In genomic region chr15:49145651-49146609, GRCh38 we compare ENCODE assay signal across 8 cellular contexts. TPM values are rescaled to one million over a fixed set of nuclear protein-coding genes. Genes with fewer than 3 reads are reported as not detected.
DNase-seq lines count a peak whose midpoint lies in the region; ATAC-seq, FAIRE-seq and TF ChIP-seq lines count a peak whose summit lies in the region.

No MANE protein-coding gene starts in this region.

- peak; percentile 77 for TF ChIP-seq RAD21 in SK-N-SH (IDR thresholded peaks at IDR 0.05; ENCODE audit: low read length)

- H3F3A ChIP-seq in SK-N-SH (replicated peaks; ENCODE audit: insufficient read depth): peaks cover 12% of the 10 kb centered on the region

- no peak overlapping the region for H2AFZ ChIP-seq in SK-N-SH (ENCODE audit: low read depth)

- 14% methylated on average over 3 of the region's 3 CpGs for WGBS in SK-N-SH (ENCODE audit: low lambda C conversion rate)

- CTCF ChIA-PET in SK-N-SH (lab: Yijun Ruan, JAX): interaction anchor here (0.5 to 4.0 kb wide), 56 partner anchors 9 to 1037 kb away, joined by 3 to 68 read pairs (median 4); partner anchors contain the start of genes COPS2, EID1, GALK2 and SECISBP2L

- H3K27me3 ChIP-seq in HL-60 (ENCODE audit: insufficient read depth, poor library complexity, severe bottlenecking): no peaks in the 10 kb centered on the region
- no peaks in the 10 kb centered on the region for H3K27me3 ChIP-seq in SK-N-SH (ENCODE audit: insufficient read depth)

- no peak for ATAC-seq in GM19023 (IDR thresholded peaks at IDR 0.05; ENCODE audit: unreplicated experiment)

- FAIRE-seq in endometrium (lab: Jason Lieb, UNC): peak; percentile 35

- peaks cover 50% of the 10 kb centered on the region for H4K20me1 ChIP-seq in SK-N-SH (ENCODE audit: insufficient read depth)

- H3K9me2 ChIP-seq in SK-N-SH: no peaks in the 10 kb centered on the region

- no peak overlapping the region for H3K4me3 ChIP-seq in HL-60 (replicated peaks; ENCODE audit: insufficient read depth, low read length)
- H3K4me3 ChIP-seq in SK-N-SH (ENCODE audit: low read depth in 2 of 2, low read length in 1 of 2): no peak overlapping the region; a peak in 1 of 4 replicates

- no peak overlapping the region for H3K4me2 ChIP-seq in SK-N-SH

- no peak for TF ChIP-seq EP300 in SK-N-SH (IDR thresholded peaks at IDR 0.05; ENCODE audit: borderline replicate concordance in 1 of 2, low read depth in 1 of 2, low read length in 1 of 2)

- H3K27ac ChIP-seq in HL-60 (replicated peaks): no peak overlapping the region
- peak overlapping the region in 1 of 2 experiments; percentile 39; a peak in 1 of 4 replicates for H3K27ac ChIP-seq in SK-N-SH (ENCODE audit: low read depth in 2 of 2, low read length in 1 of 2)

- H3K9me3 ChIP-seq in SK-N-SH: no peaks in the 10 kb centered on the region

- peaks cover 6 to 7% of the 10 kb centered on the region in 2 experiments; a peak in 2 of 4 replicates for H3K4me1 ChIP-seq in SK-N-SH (ENCODE audit: control insufficient read depth in 1 of 2, insufficient read depth in 2 of 2, low read depth in 1 of 2, low read length in 1 of 2)

- no peak overlapping the region for H3K9ac ChIP-seq in SK-N-SH

- POLR2A ChIA-PET in SK-N-SH (lab: Yijun Ruan, JAX): no interaction called here

- H3K79me2 ChIP-seq in SK-N-SH (ENCODE audit: insufficient read depth): peaks cover 97% of the 10 kb centered on the region

- TF ChIP-seq CTCF in HL-60 (IDR thresholded peaks at IDR 0.05; ENCODE audit: insufficient read depth, low read length) (peak; percentile 51), SK-N-SH (IDR thresholded peaks at IDR 0.05) (peak; percentile 92)

- H3K36me3 ChIP-seq in SK-N-SH (replicated peaks in 1 of 2; ENCODE audit: control insufficient read depth in 1 of 2, insufficient read depth in 2 of 2, low read length in 1 of 2): peaks cover 41 to 51% of the 10 kb centered on the region in 2 experiments

- DNase-seq in NCI-H510A treated with DMSO at 0.1 percent for 48 hours (lab: John Stamatoyannopoulos, UW) (peak; percentile 1), NCI-H510A (lab: John Stamatoyannopoulos, UW) (no peak), HL-60 (ENCODE audit: low read depth in 1 of 2, low spot score in 1 of 2) (peak in 1 of 2 experiments; percentile 44), SK-N-SH (peak; percentile 33), myocyte (ENCODE audit: low read depth) (peak; percentile 53), cortex of kidney (lab: John Stamatoyannopoulos, UW) (no peak)

TF ChIP-seq in SK-N-SH, 30 proteins besides CTCF, POLR2A, EP300 and RAD21:
- TF ChIP-seq TCF12 (IDR thresholded peaks at IDR 0.05) (no peak), ZBTB33 (IDR thresholded peaks at IDR 0.05; ENCODE audit: borderline replicate concordance, low read depth) (no peak), SMC3 (IDR thresholded peaks at IDR 0.05; ENCODE audit: low read depth, low read length) (peak; percentile 55), TAF1 (IDR thresholded peaks at IDR 0.05; ENCODE audit: borderline replicate concordance, low read depth, low read length) (no peak)

RNA-seq across cellular contexts. Expression of gene COPS2, which starts 9.5 kb away (rescaled TPM):
- 21.3 and 27.7 TPM in 2 replicates for polyA plus RNA-seq in SK-N-SH (2012; rRNA removed)
- 38.9 and 50.1 TPM in 2 replicates for polyA plus RNA-seq in SK-N-SH (2012; cell fraction: cytosol; rRNA removed)
- polyA plus RNA-seq in SK-N-SH (2012; cell fraction: nucleus; rRNA removed): 7.9 and 17.5 TPM in 2 replicates
- 67.3 and 85.4 TPM in 2 replicates for total RNA-seq in myocyte
- 34.7 TPM for polyA plus RNA-seq in myocyte (2012)

RNA-seq across cellular contexts. Expression of gene GALK2, which starts 24.1 kb away (rescaled TPM):
- polyA plus RNA-seq in SK-N-SH (2012; rRNA removed): 19.0 TPM in 2 replicates
- polyA plus RNA-seq in SK-N-SH (2012; cell fraction: cytosol; rRNA removed): 16.7 and 22.0 TPM in 2 replicates
- polyA plus RNA-seq in SK-N-SH (2012; cell fraction: nucleus; rRNA removed): 17.6 and 19.7 TPM in 2 replicates
- total RNA-seq in myocyte: 25.2 and 34.6 TPM in 2 replicates
- polyA plus RNA-seq in myocyte (2012): 18.4 TPM

Comparison
In these comparisons a context has a peak if more than half of its experiments do, and no peak if none do; other contexts are left out.
1. DNase-seq: peak in NCI-H510A treated with DMSO at 0.1 percent for 48 hours (single experiment), SK-N-SH (single experiment) and myocyte (single experiment); none in NCI-H510A (single experiment) and cortex of kidney (single experiment).